ENCODE assay signal across 16 cellular contexts in genomic region chr15:96887730-96888129, GRCh38.
DNase-seq lines count a peak whose midpoint lies in the region; ATAC-seq and TF ChIP-seq lines count a peak whose summit lies in the region.
"Had no signal": no experiment of that assay in that cellular context is flagged by ENCODE, and none has a peak within 500 bp of the region (broad histone marks: within the 10 kb centered on the region; RNA-seq: fewer than 3 reads in every experiment).

No MANE protein-coding gene starts in this region.

- intact Hi-C loops in mammary epithelial cell (cut with micrococcal nuclease), result no loop called here

- H4K20me1 ChIP-seq in mammary epithelial cell (ENCODE audit: insufficient read depth, low read length) (no peaks in the 10 kb centered on the region), MM.1S (ENCODE audit: insufficient read depth, low read length) (no peaks in the 10 kb centered on the region)

- no peaks in the 10 kb centered on the region for H3F3A ChIP-seq in MM.1S (ENCODE audit: insufficient read depth, low read length)

- H3K27me3 ChIP-seq in mammary epithelial cell (ENCODE audit: insufficient read depth, low read length), result no peaks in the 10 kb centered on the region
- no peaks in the 10 kb centered on the region for H3K27me3 ChIP-seq in MM.1S (replicated peaks; ENCODE audit: insufficient read depth, low read length)
- H3K27me3 ChIP-seq: thyroid gland had no signal

- CTCF ChIA-PET in mammary epithelial cell (lab: Charles Lee; ENCODE audit: low non-redundant PET), result no interaction called here

- in situ Hi-C loops in mammary epithelial cell (cut with MboI; ENCODE audit: low sequenced_read_pairs in 2 of 2), result no loop called here

- H3K79me2 ChIP-seq in mammary epithelial cell (ENCODE audit: insufficient read depth, low read length), result no peaks in the 10 kb centered on the region
- H3K79me2 ChIP-seq in MM.1S (ENCODE audit: low read length), result no peaks in the 10 kb centered on the region

- no peak for ATAC-seq in GM21423 (IDR thresholded peaks at IDR 0.05; ENCODE audit: unreplicated experiment)
- ATAC-seq: T-cell had no signal

- no TSS peak for BruUV-seq in mammary epithelial cell (replicated peaks; lab: Mats Ljungman, UMichigan)

- peaks cover 3% of the 10 kb centered on the region for H3K9me3 ChIP-seq in mammary epithelial cell (replicated peaks; ENCODE audit: insufficient read depth, low read length)
- no peaks in the 10 kb centered on the region for H3K9me3 ChIP-seq in MM.1S (replicated peaks; ENCODE audit: insufficient read depth, low read length)
- H3K9me3 ChIP-seq: thyroid gland had no signal

- H3K4me2 ChIP-seq in mammary epithelial cell (ENCODE audit: insufficient read depth, low read depth, low read length) (no peak overlapping the region), MM.1S (ENCODE audit: low read depth, low read length) (no peak overlapping the region)

- no peak for TF ChIP-seq CTCF in mammary epithelial cell (conservative IDR thresholded peaks at IDR 0.05 in 1 of 2, IDR thresholded peaks at IDR 0.05 in 1 of 2; ENCODE audit: extremely low read depth in 1 of 2, insufficient read depth in 1 of 2, low read depth in 1 of 2, low read length in 2 of 2)
- TF ChIP-seq CTCF in MM.1S (IDR thresholded peaks at IDR 0.05; ENCODE audit: low read length), result no peak

- H2AFZ ChIP-seq in mammary epithelial cell (ENCODE audit: low read depth, low read length) (no peak overlapping the region), MM.1S (ENCODE audit: low read length) (no peak overlapping the region)

- H3K27ac ChIP-seq in mammary epithelial cell (ENCODE audit: insufficient read depth, low read depth, low read length) (no peak overlapping the region), MM.1S (ENCODE audit: low read length) (no peak overlapping the region)
- H3K27ac ChIP-seq: C4-2B, thyroid gland had no signal

- H3K4me3 ChIP-seq in mammary epithelial cell (replicated peaks in 1 of 3; ENCODE audit: insufficient read depth in 1 of 3, low read depth in 2 of 3, low read length in 3 of 3) (no peak overlapping the region), MM.1S (ENCODE audit: low read length) (no peak overlapping the region)
- H3K4me3 ChIP-seq: thyroid gland had no signal

- H3K9ac ChIP-seq in mammary epithelial cell (ENCODE audit: insufficient read depth, low read length) (no peak overlapping the region), MM.1S (ENCODE audit: low read length) (no peak overlapping the region)

- DNase-seq in HCEC 1CT (peak; percentile 74), NOMO-1 (lab: John Stamatoyannopoulos, UW; ENCODE audit: unreplicated experiment in 2 of 2) (peak; percentile 71 to 93), mammary epithelial cell (peak; percentile 32), renal cortical epithelial cell (ENCODE audit: low read depth) (peak; percentile 85), NCI-H2171 (lab: John Stamatoyannopoulos, UW) (no peak), MM.1S (no peak)
- no peak for DNase-seq in activated CD8-positive, alpha-beta memory T cell treated with anti-CD3 and anti-CD28 coated beads, Interleukin-2, amount 50 U/mL, for 4 hours
- DNase-seq: activated CD4-positive, alpha-beta T cell treated with anti-CD3 and anti-CD28 coated beads, Interleukin-2, amount 10 ng/mL, durations not matched to agents 24 days and 14 days; DND-41; erythroblast; NCI-H446; stimulated activated CD4-positive, alpha-beta T cell treated with anti-CD3 and anti-CD28 coated beads, Interleukin-1b, Interleukin-23, amount 100 ng/mL, for 48 hours; T-cell; thyroid gland had no signal

- H3K4me1 ChIP-seq in mammary epithelial cell (ENCODE audit: insufficient read depth, low read length) (no peaks in the 10 kb centered on the region), MM.1S (ENCODE audit: low read length) (no peaks in the 10 kb centered on the region)
- H3K4me1 ChIP-seq: thyroid gland had no signal

- H3K36me3 ChIP-seq in mammary epithelial cell (ENCODE audit: insufficient read depth, low read length), result no peaks in the 10 kb centered on the region
- no peaks in the 10 kb centered on the region for H3K36me3 ChIP-seq in MM.1S (replicated peaks; ENCODE audit: insufficient read depth, low read length)
- H3K36me3 ChIP-seq: thyroid gland had no signal

- WGBS in mammary epithelial cell (ENCODE audit: low coverage, missing lambda C conversion rate), result 69% methylated on average over 1 of the region's 1 CpG

- H3K9me2 ChIP-seq in MM.1S (replicated peaks; ENCODE audit: insufficient read depth, low read length), result no peaks in the 10 kb centered on the region

- dilution Hi-C loops in mammary epithelial cell (cut with HindIII; ENCODE audit: low sequenced_read_pairs), result no loop called here

Comparison
In these comparisons a context has a peak if more than half of its experiments do, and no peak if none do; other contexts are left out.
1. DNase-seq: peak in HCEC 1CT (single experiment), NOMO-1 (2 of 2), mammary epithelial cell (single experiment) and renal cortical epithelial cell (single experiment); none in NCI-H2171 (single experiment), MM.1S (single experiment) and activated CD8-positive, alpha-beta memory T cell treated with anti-CD3 and anti-CD28 coated beads, Interleukin-2, amount 50 U/mL, for 4 hours (single experiment).